Comparison of ENCODE assay signal across 20 cellular contexts in the genomic region with DNA sequence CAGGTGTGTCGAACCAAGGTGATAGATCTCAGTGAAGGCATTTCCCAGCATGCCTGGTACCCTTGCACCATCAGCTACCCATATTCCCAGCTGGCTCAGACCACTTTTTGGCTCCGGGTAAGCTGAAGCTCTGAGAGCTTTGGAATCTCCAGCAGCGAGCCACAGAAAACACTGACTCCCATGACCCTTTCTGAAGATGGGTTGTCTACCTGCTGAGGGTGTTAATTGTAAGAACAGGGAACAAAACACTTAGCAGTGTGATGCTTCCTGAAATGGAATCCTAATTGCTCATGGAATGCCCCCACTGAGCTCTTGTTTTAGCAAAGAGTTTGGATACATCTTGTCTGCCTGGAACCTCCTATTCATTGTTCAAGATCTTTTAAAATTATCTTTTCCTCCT.
DNase-seq lines count a peak whose midpoint lies in the region; ATAC-seq and TF ChIP-seq lines count a peak whose summit lies in the region.
"Had no signal": no experiment of that assay in that cellular context is flagged by ENCODE, and none has a peak within 500 bp of the region (broad histone marks: within the 10 kb centered on the region; RNA-seq: fewer than 3 reads in every experiment).

No MANE protein-coding gene starts in this region.

- no peak overlapping the region for H3K27ac ChIP-seq in GM23338 (ENCODE audit: low read depth)
- no peak overlapping the region for H3K27ac ChIP-seq in endodermal cell (ENCODE audit: low read depth, low read length)
- no peak overlapping the region for H3K27ac ChIP-seq in mesendoderm (ENCODE audit: low read depth, low read length)
- H3K27ac ChIP-seq: 22Rv1, BLaER1, C4-2B had no signal

- no peak overlapping the region for H2BK15ac ChIP-seq in mesendoderm (replicated peaks; ENCODE audit: low read depth)

- H3K4me3 Mint-ChIP-seq in GM23338 (no peak overlapping the region), WTC11 (no peak overlapping the region), endodermal cell (no peak overlapping the region)
- H3K4me3 Mint-ChIP-seq: B cell; CD4-positive, CD25-positive, alpha-beta regulatory T cell; CD8-positive, alpha-beta T cell had no signal

- H3K27me3 Mint-ChIP-seq in GM23338 (ENCODE audit: insufficient read depth, low read depth, poor library complexity) (peaks cover 44% of the 10 kb centered on the region), WTC11 (ENCODE audit: low read depth) (peaks cover 73% of the 10 kb centered on the region), endodermal cell (ENCODE audit: insufficient read depth) (peaks cover 80% of the 10 kb centered on the region)
- H3K27me3 Mint-ChIP-seq: CD4-positive, CD25-positive, alpha-beta regulatory T cell had no signal

- no peaks in the 10 kb centered on the region for H3K79me2 ChIP-seq in GM23338 (replicated peaks; ENCODE audit: insufficient read depth)
- H3K79me2 ChIP-seq in mesendoderm (ENCODE audit: control insufficient read depth, insufficient read depth, low read length): no peaks in the 10 kb centered on the region

- TF ChIP-seq CTCF in GM23338 (conservative IDR thresholded peaks at IDR 0.05; ENCODE audit: low read depth in 2 of 2) (no peak), WTC11 (IDR thresholded peaks at IDR 0.05) (no peak), endodermal cell (conservative IDR thresholded peaks at IDR 0.05) (no peak)

- DNase-seq in GM23338 (ENCODE audit: low spot score): no peak
- no peak for DNase-seq in WTC11 (ENCODE audit: low spot score)
- peak; percentile 85 for DNase-seq in endodermal cell
- DNase-seq in mesendoderm: peak; percentile 85
- DNase-seq in NCI-H748 treated with DMSO at 0.1 percent for 48 hours (lab: John Stamatoyannopoulos, UW): no peak
- no peak for DNase-seq in stimulated activated CD4-positive, alpha-beta T cell treated with anti-CD3 and anti-CD28 coated beads, Interleukin-15, amount 100 ng/mL, for 24 hours
- no peak for DNase-seq in T1000 (lab: John Stamatoyannopoulos, UW)
- DNase-seq in SKM-1 (lab: John Stamatoyannopoulos, UW; ENCODE audit: unreplicated experiment): no peak
- DNase-seq: Caco-2; CD4-positive, CD25-positive, alpha-beta regulatory T cell; CD8-positive, alpha-beta T cell; DMS153; DND-41; GOT3; H7; HCEC 1CT had no signal

- H3K27ac Mint-ChIP-seq in GM23338: no peak overlapping the region
- H3K27ac Mint-ChIP-seq in WTC11: no peak overlapping the region
- no peak overlapping the region for H3K27ac Mint-ChIP-seq in endodermal cell
- H3K27ac Mint-ChIP-seq: B cell; CD4-positive, CD25-positive, alpha-beta regulatory T cell; CD8-positive, alpha-beta T cell had no signal

- H3K36me3 Mint-ChIP-seq in GM23338 (ENCODE audit: low read depth): no peaks in the 10 kb centered on the region
- no peaks in the 10 kb centered on the region for H3K36me3 Mint-ChIP-seq in WTC11
- no peaks in the 10 kb centered on the region for H3K36me3 Mint-ChIP-seq in endodermal cell (ENCODE audit: low read depth)
- H3K36me3 Mint-ChIP-seq: CD4-positive, CD25-positive, alpha-beta regulatory T cell; CD8-positive, alpha-beta T cell had no signal

- H3K27me3 ChIP-seq in GM23338 (ENCODE audit: insufficient read depth) (peaks cover 45% of the 10 kb centered on the region), endodermal cell (ENCODE audit: control insufficient read depth, insufficient read depth, low read length, poor library complexity, severe bottlenecking) (peaks cover 79% of the 10 kb centered on the region), mesendoderm (ENCODE audit: insufficient read depth, low read length, poor library complexity) (no peaks in the 10 kb centered on the region)
- H3K27me3 ChIP-seq: BLaER1 had no signal

- H3K9ac ChIP-seq in endodermal cell (ENCODE audit: extremely low read depth, low read length, poor library complexity, severe bottlenecking): no peak overlapping the region
- no peak overlapping the region for H3K9ac ChIP-seq in mesendoderm (ENCODE audit: low read length)
- H3K9ac ChIP-seq: BLaER1 had no signal

- H3K4ac ChIP-seq in mesendoderm (ENCODE audit: low read depth, low read length): no peak overlapping the region

- peaks cover 7% of the 10 kb centered on the region for H3K9me3 ChIP-seq in endodermal cell (ENCODE audit: control insufficient read depth, low read length)
- H3K9me3 ChIP-seq: BLaER1, Caco-2 had no signal

- no peak overlapping the region for H2AFZ ChIP-seq in GM23338

- H3K36me3 ChIP-seq in GM23338 (ENCODE audit: insufficient read depth) (no peaks in the 10 kb centered on the region), endodermal cell (ENCODE audit: control insufficient read depth, insufficient read depth, low read length) (no peaks in the 10 kb centered on the region), mesendoderm (ENCODE audit: control insufficient read depth, insufficient read depth, low read length) (no peaks in the 10 kb centered on the region)
- H3K36me3 ChIP-seq: BLaER1 had no signal

- no peak overlapping the region for H2BK5ac ChIP-seq in mesendoderm (ENCODE audit: low read length)

- H3F3A ChIP-seq in GM23338 (replicated peaks; ENCODE audit: low read depth): no peaks in the 10 kb centered on the region

- H3K23ac ChIP-seq in mesendoderm (ENCODE audit: low read length): no peak overlapping the region

- H2BK120ac ChIP-seq in mesendoderm (ENCODE audit: low read depth, low read length): no peak overlapping the region

- CTCF ChIA-PET in WTC11 (lab: Charles Lee): interaction anchor here (0.8 to 1.4 kb wide), 2 partner anchors 46 to 738 kb away, joined by 4 read pairs; no protein-coding TSS in a partner anchor

- no peak overlapping the region for H3K56ac ChIP-seq in mesendoderm (ENCODE audit: low read length)

- POLR2A ChIA-PET in WTC11 (lab: Charles Lee): no interaction called here

- H3K4me1 ChIP-seq in GM23338 (ENCODE audit: insufficient read depth) (peaks cover 6% of the 10 kb centered on the region), endodermal cell (ENCODE audit: control insufficient read depth, insufficient read depth, low read length) (no peaks in the 10 kb centered on the region), mesendoderm (ENCODE audit: control insufficient read depth, low read depth, low read length) (peaks cover 3% of the 10 kb centered on the region)
- H3K4me1 ChIP-seq: BLaER1, Caco-2 had no signal

- 0 out of 2 replicates have a peak, but pooled peaks cover 7% of the 10 kb centered on the region for H3K9me2 ChIP-seq in GM23338 (ENCODE audit: insufficient read depth)

- H3K79me1 ChIP-seq in mesendoderm (ENCODE audit: low read length): no peaks in the 10 kb centered on the region

- H3K4me1 Mint-ChIP-seq in GM23338 (peaks cover 36% of the 10 kb centered on the region), WTC11 (peaks cover 19% of the 10 kb centered on the region), endodermal cell (peaks cover 23% of the 10 kb centered on the region)
- H3K4me1 Mint-ChIP-seq: B cell; CD4-positive, CD25-positive, alpha-beta regulatory T cell had no signal

- H2AK5ac ChIP-seq in mesendoderm (ENCODE audit: low read length): no peak overlapping the region

- H4K5ac ChIP-seq in mesendoderm (ENCODE audit: low read length): no peak overlapping the region

- H3K18ac ChIP-seq in mesendoderm (ENCODE audit: low read length): no peak overlapping the region

- H4K8ac ChIP-seq in mesendoderm (ENCODE audit: low read depth, low read length): no peak overlapping the region

- 33% methylated on average over 3 of the region's 3 CpGs; no CpG with 5 or more reads in 1 of the 2 experiments for WGBS in endodermal cell (ENCODE audit: insufficient coverage in 1 of 2, insufficient read length in 1 of 2), 2 experiments
- no CpG with 5 or more reads among the region's 3 CpGs for WGBS in mesendoderm (ENCODE audit: extremely low coverage, insufficient coverage, low lambda C conversion rate)

- no peak overlapping the region for H3K4me3 ChIP-seq in GM23338
- no peak overlapping the region for H3K4me3 ChIP-seq in endodermal cell (ENCODE audit: low read length)
- H3K4me3 ChIP-seq in mesendoderm (ENCODE audit: low read length): no peak overlapping the region
- H3K4me3 ChIP-seq: BLaER1 had no signal

- H3K9me3 Mint-ChIP-seq in GM23338: no peaks in the 10 kb centered on the region
- H3K9me3 Mint-ChIP-seq in WTC11: no peaks in the 10 kb centered on the region
- no peaks in the 10 kb centered on the region for H3K9me3 Mint-ChIP-seq in endodermal cell
- H3K9me3 Mint-ChIP-seq: CD8-positive, alpha-beta T cell had no signal

- peak; percentile 59 for ATAC-seq in GM23338
- peak; percentile 36 for ATAC-seq in WTC11
- ATAC-seq: CD8-positive, alpha-beta T cell had no signal

- H3K4me2 ChIP-seq in GM23338: no peak overlapping the region
- no peak overlapping the region for H3K4me2 ChIP-seq in mesendoderm (ENCODE audit: low read length)
- H3K4me2 ChIP-seq: BLaER1 had no signal

- H4K20me1 ChIP-seq in GM23338 (replicated peaks; ENCODE audit: insufficient read depth): no peaks in the 10 kb centered on the region
- H4K20me1 ChIP-seq: BLaER1 had no signal

TF ChIP-seq in WTC11, 78 proteins besides CTCF, POLR2A, EP300 and RAD21 (continues in another document):
- no peak for TF ChIP-seq SP1 (CRISPR knock-in tag; conservative IDR thresholded peaks at IDR 0.05)
- TF ChIP-seq NR2C2 (CRISPR knock-in tag; IDR thresholded peaks at IDR 0.05): no peak
- TF ChIP-seq, protein P1, sequence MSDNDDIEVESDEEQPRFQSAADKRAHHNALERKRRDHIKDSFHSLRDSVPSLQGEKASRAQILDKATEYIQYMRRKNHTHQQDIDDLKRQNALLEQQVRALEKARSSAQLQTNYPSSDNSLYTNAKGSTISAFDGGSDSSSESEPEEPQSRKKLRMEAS (CRISPR knock-in tag; IDR thresholded peaks at IDR 0.05): no peak
- no peak for TF ChIP-seq ZNF416 (CRISPR knock-in tag; IDR thresholded peaks at IDR 0.05)

Comparison
In these comparisons a context has a peak if more than half of its experiments do, and no peak if none do; other contexts are left out.
1. DNase-seq: peak in endodermal cell (single experiment) and mesendoderm (single experiment); none in GM23338 (single experiment), WTC11 (single experiment), NCI-H748 treated with DMSO at 0.1 percent for 48 hours (single experiment), stimulated activated CD4-positive, alpha-beta T cell treated with anti-CD3 and anti-CD28 coated beads, Interleukin-15, amount 100 ng/mL, for 24 hours (single experiment), T1000 (single experiment) and SKM-1 (single experiment).